8 cellular contexts compared by ENCODE assay signal in the genomic region with DNA sequence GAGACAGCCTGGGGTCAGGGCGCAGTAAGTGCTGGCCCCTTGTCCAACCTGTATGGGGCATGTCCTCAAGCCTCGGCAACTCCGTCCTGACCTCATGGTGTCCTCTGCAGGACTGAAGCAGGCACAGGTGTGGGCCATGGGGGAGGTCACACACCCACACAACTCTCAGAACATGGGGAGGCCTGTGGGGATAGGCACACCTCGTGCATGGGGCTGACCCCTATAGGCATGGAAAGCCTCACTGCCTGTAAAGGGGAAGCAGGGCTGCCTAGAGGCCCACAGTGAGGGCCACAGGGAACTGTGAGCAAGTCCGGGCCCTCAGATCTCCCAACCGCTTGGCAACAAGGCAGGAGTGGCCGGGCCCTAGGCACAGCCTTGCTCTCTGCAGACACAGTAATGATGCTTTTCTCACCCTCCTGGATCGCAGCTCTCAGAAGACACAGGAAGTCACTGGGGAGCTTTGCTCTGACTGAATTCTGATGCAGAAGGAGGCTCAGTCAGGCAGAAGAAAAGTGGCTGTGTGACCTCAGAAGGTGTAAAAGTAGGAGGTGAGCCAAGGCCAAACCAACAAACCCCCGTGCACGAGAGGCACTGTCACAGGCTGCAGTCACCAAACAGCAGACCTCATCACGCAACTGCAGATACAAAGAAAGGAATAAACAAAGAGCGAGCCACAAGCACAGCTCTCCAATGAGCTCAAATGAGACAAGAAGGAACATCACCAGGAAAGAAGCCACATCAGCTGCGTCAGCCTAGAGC. TPM values are rescaled to one million over a fixed set of nuclear protein-coding genes. Genes with fewer than 3 reads are reported as not detected.
A peak's percentile ranks its signal among the peaks of the same experiment; 100 is the strongest.
DNase-seq lines count a peak whose midpoint lies in the region; ATAC-seq and TF ChIP-seq lines count a peak whose summit lies in the region.

No MANE protein-coding gene starts in this region.

- TF ChIP-seq POLR2A in stomach (IDR thresholded peaks at IDR 0.05) = no peak

- CTCF ChIA-PET in CD8-positive, alpha-beta memory T cell (lab: Charles Lee) = no interaction called here
- CTCF ChIA-PET in naive thymus-derived CD4-positive, alpha-beta T cell (lab: Charles Lee) = no interaction called here

- peak overlapping the region; percentile 23 to 77 (median 57) for H3K4me3 Mint-ChIP-seq in CD8-positive, alpha-beta memory T cell
- peak overlapping the region in 7 of 10 donors; percentile 1 to 63 (median 31) for H3K4me3 Mint-ChIP-seq in naive thymus-derived CD4-positive, alpha-beta T cell

- no peaks in the 10 kb centered on the region for H3K27me3 ChIP-seq in CD8-positive, alpha-beta memory T cell (ENCODE audit: insufficient read depth, low read length, poor library complexity, severe bottlenecking)
- H3K27me3 ChIP-seq in H7 (ENCODE audit: control insufficient read depth, insufficient read depth, low read length) (no peaks in the 10 kb centered on the region), stomach (no peaks in the 10 kb centered on the region)
- H3K27me3 ChIP-seq in naive thymus-derived CD4-positive, alpha-beta T cell (ENCODE audit: control insufficient read depth in 2 of 2, insufficient read depth in 2 of 2, low read length in 2 of 2) = no peaks in the 10 kb centered on the region

- intact Hi-C loops in naive thymus-derived CD4-positive, alpha-beta T cell (cut with micrococcal nuclease) = no loop called here
- intact Hi-C loops in stomach (cut with DNase I; ENCODE audit: low total_unique reads) = no loop called here

- peaks cover 0 to 29% (median 0%) of the 10 kb centered on the region in 3 donors for H3K36me3 Mint-ChIP-seq in CD8-positive, alpha-beta memory T cell
- peaks cover 0 to 5% (median 3%) of the 10 kb centered on the region in 5 donors for H3K36me3 Mint-ChIP-seq in naive thymus-derived CD4-positive, alpha-beta T cell

- ATAC-seq in naive thymus-derived CD4-positive, alpha-beta T cell = peak; percentile 51
- ATAC-seq in HG03108 (IDR thresholded peaks at IDR 0.05; ENCODE audit: unreplicated experiment) (no peak), HG03095 (IDR thresholded peaks at IDR 0.05; ENCODE audit: unreplicated experiment) (no peak)

- H3K4me1 Mint-ChIP-seq in CD8-positive, alpha-beta memory T cell = peaks cover 51 to 86% (median 85%) of the 10 kb centered on the region in 3 donors
- H3K4me1 Mint-ChIP-seq in naive thymus-derived CD4-positive, alpha-beta T cell = peaks cover 46 to 75% (median 59%) of the 10 kb centered on the region in 7 donors

- no peaks in the 10 kb centered on the region for H3K27me3 Mint-ChIP-seq in CD8-positive, alpha-beta memory T cell
- H3K27me3 Mint-ChIP-seq in naive thymus-derived CD4-positive, alpha-beta T cell = no peaks in the 10 kb centered on the region

- no peak overlapping the region for H3K4me3 ChIP-seq in CD8-positive, alpha-beta memory T cell (ENCODE audit: low read length)
- H3K4me3 ChIP-seq in H7 (ENCODE audit: insufficient read depth, low read depth, low read length) = no peak overlapping the region
- no peak overlapping the region for H3K4me3 ChIP-seq in naive thymus-derived CD4-positive, alpha-beta T cell (ENCODE audit: low read length)
- no peak overlapping the region for H3K4me3 ChIP-seq in stomach

- no peaks in the 10 kb centered on the region for H3K9me3 ChIP-seq in CD8-positive, alpha-beta memory T cell (ENCODE audit: low read length)
- H3K9me3 ChIP-seq in naive thymus-derived CD4-positive, alpha-beta T cell (ENCODE audit: control insufficient read depth in 2 of 3, low read length in 3 of 3) = no peaks in the 10 kb centered on the region
- H3K9me3 ChIP-seq in stomach = no peaks in the 10 kb centered on the region

- TF ChIP-seq EP300 in stomach (IDR thresholded peaks at IDR 0.05) = no peak

- peaks cover 0 to 2% (median 0%) of the 10 kb centered on the region in 5 donors for H3K9me3 Mint-ChIP-seq in CD8-positive, alpha-beta memory T cell
- peaks cover 0 to 2% (median 0%) of the 10 kb centered on the region in 11 donors for H3K9me3 Mint-ChIP-seq in naive thymus-derived CD4-positive, alpha-beta T cell

- peaks cover 32% of the 10 kb centered on the region for H3K4me1 ChIP-seq in CD8-positive, alpha-beta memory T cell (ENCODE audit: insufficient read depth, low read length)
- peaks cover 18 to 25% of the 10 kb centered on the region in 2 donors for H3K4me1 ChIP-seq in naive thymus-derived CD4-positive, alpha-beta T cell (ENCODE audit: control insufficient read depth in 2 of 2, insufficient read depth in 2 of 2, low read length in 2 of 2)
- H3K4me1 ChIP-seq in stomach = peaks cover 8 to 50% (median 35%) of the 10 kb centered on the region in 4 donors

- peak overlapping the region; percentile 54 for H3K27ac ChIP-seq in CD8-positive, alpha-beta memory T cell (ENCODE audit: low read depth, low read length)
- peak overlapping the region; percentile 19 for H3K27ac ChIP-seq in naive thymus-derived CD4-positive, alpha-beta T cell (ENCODE audit: low read depth, low read length)
- H3K27ac ChIP-seq in stomach = no peak overlapping the region

- TF ChIP-seq CTCF in stomach (IDR thresholded peaks at IDR 0.05) = no peak

- H3K36me3 ChIP-seq in CD8-positive, alpha-beta memory T cell (ENCODE audit: insufficient read depth, low read length) = no peaks in the 10 kb centered on the region
- peaks cover 2% of the 10 kb centered on the region for H3K36me3 ChIP-seq in H7 (replicated peaks; ENCODE audit: control insufficient read depth, insufficient read depth, low read length)
- H3K36me3 ChIP-seq in naive thymus-derived CD4-positive, alpha-beta T cell (ENCODE audit: control insufficient read depth in 2 of 3, insufficient read depth in 3 of 3, low read length in 3 of 3) = peaks cover 0 to 23% (median 0%) of the 10 kb centered on the region in 3 experiments
- H3K36me3 ChIP-seq in stomach = peaks cover 0 to 35% (median 21%) of the 10 kb centered on the region in 4 donors

- POLR2A ChIA-PET in CD8-positive, alpha-beta memory T cell (lab: Charles Lee) = no interaction called here
- POLR2A ChIA-PET in naive thymus-derived CD4-positive, alpha-beta T cell (lab: Charles Lee) = no interaction called here

- peak; percentile 9 to 69 (median 46) for DNase-seq in CD8-positive, alpha-beta memory T cell
- DNase-seq in H7 = peak; percentile 48
- peak; percentile 33 to 47 for DNase-seq in activated T-cell treated with anti-CD3 and anti-CD28 coated beads, Interleukin-2, amount 50 U/mL, for 48 hours
- DNase-seq in naive thymus-derived CD4-positive, alpha-beta T cell = peak in 7 of 9 donors; percentile 24 to 47 (median 38)
- DNase-seq in stomach = no peak
- DNase-seq in NCI-H1048 (lab: John Stamatoyannopoulos, UW) = no peak

- 76 to 81% (median 78%) methylated on average over 12 to 13 of the region's 13 CpGs for WGBS in stomach, 5 donors

- H3K27ac Mint-ChIP-seq in CD8-positive, alpha-beta memory T cell = peak overlapping the region; percentile 66 to 95 (median 85)
- H3K27ac Mint-ChIP-seq in naive thymus-derived CD4-positive, alpha-beta T cell = peak overlapping the region; percentile 17 to 92 (median 73)

RNA-seq across cellular contexts. Expression of a gene that starts 5.4 kb away (rescaled TPM):
- 10 to 100 TPM; 13.5 to 13.7 TPM for total RNA-seq in CD8-positive, alpha-beta memory T cell
- 9.2 TPM for polyA plus RNA-seq in CD8-positive, alpha-beta memory T cell
- 10.6 and 12.5 TPM in 2 replicates for total RNA-seq in H7 (2014; rRNA removed; shearing (Covaris generic))
- total RNA-seq in naive thymus-derived CD4-positive, alpha-beta T cell = 10 to 100 TPM in 1 of 5 experiments, 1 to 10 TPM in 4; 5.9 to 12.8 (median 7.4) TPM
- polyA plus RNA-seq in naive thymus-derived CD4-positive, alpha-beta T cell = 1 to 10 TPM; 2.8 to 9.8 TPM
- 10 to 100 TPM in 4 of 5 donors, 1 to 10 TPM in 1; 1.4 to 14.6 (median 11.6) TPM for total RNA-seq in stomach
- polyA plus RNA-seq in stomach = 10 to 100 TPM in 1 of 3 donors, 1 to 10 TPM in 2; 2.7 to 17.1 (median 6.0) TPM

Comparison
In these comparisons a context has a peak if more than half of its experiments do, and no peak if none do; other contexts are left out.
1. DNase-seq: peak in CD8-positive, alpha-beta memory T cell (5 of 5), H7 (single experiment), activated T-cell treated with anti-CD3 and anti-CD28 coated beads, Interleukin-2, amount 50 U/mL, for 48 hours (2 of 2) and naive thymus-derived CD4-positive, alpha-beta T cell (7 of 9); none in stomach (single experiment) and NCI-H1048 (single experiment).
2. H3K27ac ChIP-seq: peak in CD8-positive, alpha-beta memory T cell (single experiment) and naive thymus-derived CD4-positive, alpha-beta T cell (single experiment); none in stomach (0 of 5).